Comparison of ENCODE assay signal across 18 cellular contexts in genomic region chr3:104855702-104856101, GRCh38.
"Had no signal": no experiment of that assay in that cellular context is flagged by ENCODE, and none has a peak within 500 bp of the region (broad histone marks: within the 10 kb centered on the region; RNA-seq: fewer than 3 reads in every experiment).

No MANE protein-coding gene starts in this region.

- H3K36me3 ChIP-seq: heart left ventricle, left ventricle myocardium inferior, right atrium auricular region, spleen, tibial nerve had no signal

- H3K27ac ChIP-seq: coronary artery, heart left ventricle, left ventricle myocardium inferior, right atrium auricular region, spleen, tibial nerve had no signal

- ATAC-seq: activated T-cell treated with anti-CD3 and anti-CD28 coated beads, Interleukin-2, amount 50 U/mL, for 72 hours; effector memory CD8-positive, alpha-beta T cell; heart left ventricle had no signal

- DNase-seq: activated CD4-positive, alpha-beta T cell treated with anti-CD3 and anti-CD28 coated beads for 4 hours; activated CD4-positive, alpha-beta T cell treated with anti-CD3 and anti-CD28 coated beads, Interleukin-2, amount 50 U/mL, for 4 hours; activated naive CD4-positive, alpha-beta T cell treated with Interleukin-2 at 50 U/mL for 16 hours; activated T-cell treated with anti-CD3 and anti-CD28 coated beads for 4 hours; activated T-cell treated with anti-CD3 and anti-CD28 coated beads, Interleukin-2, amount 50 U/mL, for 72 hours; aorta; effector memory CD8-positive, alpha-beta T cell; heart left ventricle; hypothalamus; left ventricle myocardium inferior; naive B cell; nephron progenitor cell; nucleus accumbens; spleen; stimulated activated naive CD4-positive, alpha-beta T cell had no signal

- H3K27me3 ChIP-seq: heart left ventricle, right atrium auricular region, spleen, tibial nerve had no signal

- H3K9me3 ChIP-seq: right atrium auricular region, spleen had no signal

- H3K4me3 ChIP-seq: coronary artery, heart left ventricle, left ventricle myocardium inferior, right atrium auricular region, spleen, tibial nerve had no signal

- H3K4me1 ChIP-seq: heart left ventricle, left ventricle myocardium inferior, right atrium auricular region, spleen, tibial nerve had no signal
